In genomic region chr1:147927156-147927672, GRCh38 we compare ENCODE assay signal across 7 cellular contexts. TPM values are rescaled to one million over a fixed set of nuclear protein-coding genes. Genes with fewer than 3 reads are reported as not detected.
"Had no signal": no experiment of that assay in that cellular context is flagged by ENCODE, and none has a peak within 500 bp of the region (broad histone marks: within the 10 kb centered on the region; RNA-seq: fewer than 3 reads in every experiment).

No MANE protein-coding gene starts in this region.

RNA-seq across cellular contexts. Expression of gene GJA8, which starts 24.6 kb away (rescaled TPM):
- total RNA-seq: MCF 10A, NCI-H460, OCI-LY7, PC-9, Right ventricle myocardium inferior, SJSA1 had no signal
- polyA plus RNA-seq: SK-N-SH had no signal
